In the genomic region with DNA sequence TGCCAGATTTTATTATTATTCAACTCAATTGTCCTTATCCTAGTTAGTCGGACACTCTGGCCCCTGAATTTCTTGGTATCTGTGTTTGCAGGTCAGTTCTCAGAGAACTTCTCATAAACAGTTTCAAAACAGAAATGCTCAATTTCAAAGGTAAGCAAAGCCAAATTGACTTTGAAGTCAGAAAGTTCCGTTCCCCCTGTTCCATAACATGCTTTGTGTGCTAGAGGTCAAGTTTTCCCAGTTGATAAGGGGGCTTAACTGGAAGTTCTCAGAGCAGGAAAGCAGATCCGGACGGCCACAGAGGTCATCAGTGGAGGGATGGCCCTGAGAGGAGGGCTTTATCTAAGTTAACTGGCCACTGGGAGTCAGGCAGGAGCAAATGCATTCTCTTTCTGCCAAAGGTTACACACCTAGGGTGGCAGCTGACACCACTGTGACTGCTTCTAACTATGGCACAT, we compare ENCODE assay signal across 21 cellular contexts.
DNase-seq lines count a peak whose midpoint lies in the region; ATAC-seq and TF ChIP-seq lines count a peak whose summit lies in the region.
"Had no signal": no experiment of that assay in that cellular context is flagged by ENCODE, and none has a peak within 500 bp of the region (broad histone marks: within the 10 kb centered on the region; RNA-seq: fewer than 3 reads in every experiment).

No MANE protein-coding gene starts in this region.

- H3K36me3 Mint-ChIP-seq in WTC11 (no peaks in the 10 kb centered on the region), mesothelial cell of epicardium (no peaks in the 10 kb centered on the region)
- H3K36me3 Mint-ChIP-seq: CD8-positive, alpha-beta T cell had no signal

- H3K4me2 ChIP-seq in mesenchymal stem cell (ENCODE audit: low read length, poor library complexity, severe bottlenecking), result no peak overlapping the region
- H3K4me2 ChIP-seq: BLaER1 treated with 17β-estradiol and CSF1 and Interleukin-3, amounts not matched to agents 10 nM and 100 nM; KMS-11 had no signal

- H4K91ac ChIP-seq in mesenchymal stem cell (ENCODE audit: low read length), result no peak overlapping the region

- no peaks in the 10 kb centered on the region for H3K9me3 ChIP-seq in mesenchymal stem cell (ENCODE audit: control insufficient read depth, low read length)

- H3K27ac ChIP-seq in mesenchymal stem cell (ENCODE audit: low read length, poor library complexity, severe bottlenecking), result no peak overlapping the region
- H3K27ac ChIP-seq: BLaER1 treated with 17β-estradiol and CSF1 and Interleukin-3, amounts not matched to agents 10 nM and 100 nM; GM23248; HL-60; KMS-11 had no signal

- H3K4ac ChIP-seq in mesenchymal stem cell (ENCODE audit: low read depth in 1 of 2, low read length in 2 of 2), result no peak overlapping the region

- no peak overlapping the region for H3K4me3 Mint-ChIP-seq in WTC11
- H3K4me3 Mint-ChIP-seq in mesothelial cell of epicardium, result no peak overlapping the region
- H3K4me3 Mint-ChIP-seq: B cell; CD8-positive, alpha-beta T cell; HFFc6 had no signal

- no peak overlapping the region for H3K4me3 ChIP-seq in mesenchymal stem cell (ENCODE audit: insufficient read depth in 1 of 2, low read depth in 1 of 2, low read length in 2 of 2)
- H3K4me3 ChIP-seq: BLaER1 treated with 17β-estradiol and CSF1 and Interleukin-3, amounts not matched to agents 10 nM and 100 nM; GM12878; GM23248 had no signal

- H3K4me1 Mint-ChIP-seq in WTC11 (peaks cover 22% of the 10 kb centered on the region), mesothelial cell of epicardium (peaks cover 2% of the 10 kb centered on the region)

- H3K36me3 ChIP-seq in mesenchymal stem cell (ENCODE audit: control insufficient read depth in 1 of 2, insufficient read depth in 2 of 2, low read depth in 1 of 2, low read length in 2 of 2), result no peaks in the 10 kb centered on the region
- H3K36me3 ChIP-seq: BLaER1 treated with 17β-estradiol and CSF1 and Interleukin-3, amounts not matched to agents 10 nM and 100 nM had no signal

- POLR2A ChIA-PET in WTC11 (lab: Charles Lee), result no interaction called here

- no peak for ATAC-seq in WTC11
- ATAC-seq in left lobe of liver, result peak; percentile 89
- no peak for ATAC-seq in HG03095 (IDR thresholded peaks at IDR 0.05; ENCODE audit: unreplicated experiment)
- ATAC-seq: CD8-positive, alpha-beta T cell; GM12878; HCT116 had no signal

- H3K23ac ChIP-seq in mesenchymal stem cell (ENCODE audit: low read length in 2 of 2), result no peak overlapping the region

- H2BK15ac ChIP-seq in mesenchymal stem cell (ENCODE audit: low read depth, poor library complexity, severe bottlenecking), result no peak overlapping the region

- peaks cover 0 to 46% of the 10 kb centered on the region in 2 experiments for H3K27me3 ChIP-seq in mesenchymal stem cell (ENCODE audit: control insufficient read depth in 1 of 2, insufficient read depth in 1 of 2, low read length in 2 of 2)
- H3K27me3 ChIP-seq: BLaER1 treated with 17β-estradiol and CSF1 and Interleukin-3, amounts not matched to agents 10 nM and 100 nM had no signal

- TF ChIP-seq CTCF in WTC11 (IDR thresholded peaks at IDR 0.05), result no peak
- no peak for TF ChIP-seq CTCF in mesothelial cell of epicardium (IDR thresholded peaks at IDR 0.05; ENCODE audit: unreplicated experiment)

- H3K27me3 Mint-ChIP-seq in WTC11 (ENCODE audit: low read depth) (no peaks in the 10 kb centered on the region), mesothelial cell of epicardium (ENCODE audit: low read depth) (no peaks in the 10 kb centered on the region)
- H3K27me3 Mint-ChIP-seq: B cell had no signal

- H3K9me3 Mint-ChIP-seq in WTC11 (no peaks in the 10 kb centered on the region), mesothelial cell of epicardium (no peaks in the 10 kb centered on the region)
- H3K9me3 Mint-ChIP-seq: CD8-positive, alpha-beta T cell; HFFc6 had no signal

- H3K14ac ChIP-seq in mesenchymal stem cell (ENCODE audit: low read length in 2 of 2), result no peak overlapping the region

- H3K27ac Mint-ChIP-seq in WTC11 (no peak overlapping the region), mesothelial cell of epicardium (no peak overlapping the region)
- H3K27ac Mint-ChIP-seq: B cell; CD8-positive, alpha-beta T cell; HFFc6 had no signal

- CTCF ChIA-PET in WTC11 (lab: Charles Lee), result no interaction called here

- 86% methylated on average over 4 of the region's 4 CpGs for WGBS in mesenchymal stem cell

- no peak overlapping the region for H3K9ac ChIP-seq in mesenchymal stem cell (ENCODE audit: low read length)
- H3K9ac ChIP-seq: BLaER1 treated with 17β-estradiol and CSF1 and Interleukin-3, amounts not matched to agents 10 nM and 100 nM; GM23248; KMS-11 had no signal

- peak overlapping the region; percentile 27 for H2AK5ac ChIP-seq in mesenchymal stem cell (ENCODE audit: low read length, severe bottlenecking)

- H4K8ac ChIP-seq in mesenchymal stem cell (ENCODE audit: low read length), result no peak overlapping the region

- no peak overlapping the region for H3K18ac ChIP-seq in mesenchymal stem cell (ENCODE audit: low read depth in 1 of 2, low read length in 2 of 2)

- H3K79me1 ChIP-seq in mesenchymal stem cell (replicated peaks; ENCODE audit: low read length, poor library complexity, severe bottlenecking), result no peaks in the 10 kb centered on the region

- no peak overlapping the region for H2BK5ac ChIP-seq in mesenchymal stem cell (ENCODE audit: low read depth, low read length, poor library complexity, severe bottlenecking)

- H2BK120ac ChIP-seq in mesenchymal stem cell (ENCODE audit: low read depth, low read length), result no peak overlapping the region

- DNase-seq in HuH-7 (ENCODE audit: low spot score) (peak; percentile 29), WTC11 (ENCODE audit: low spot score) (no peak), left lobe of liver (ENCODE audit: low spot score) (peak; percentile 56), mesenchymal stem cell (no peak), HUDEP-2 (lab: John Stamatoyannopoulos, UW; ENCODE audit: unreplicated experiment in 76 of 76) (no peak), SIG-M5 (lab: John Stamatoyannopoulos, UW) (no peak), mesothelial cell of epicardium (ENCODE audit: low spot score in 2 of 2, unreplicated experiment in 2 of 2) (no peak)
- DNase-seq: Calu3; CD8-positive, alpha-beta T cell; DMS79 treated with DMSO at 0.1 percent for 48 hours; GF-D8; GM23248; H7; HFFc6 had no signal

- H2AFZ ChIP-seq in mesenchymal stem cell (ENCODE audit: low read depth, low read length), result no peak overlapping the region
- H2AFZ ChIP-seq: GM23248 had no signal

- H2BK12ac ChIP-seq in mesenchymal stem cell (ENCODE audit: low read length in 2 of 2), result no peak overlapping the region

- peaks cover 2% of the 10 kb centered on the region for H3K4me1 ChIP-seq in mesenchymal stem cell (ENCODE audit: control insufficient read depth, insufficient read depth, low read depth, low read length)
- H3K4me1 ChIP-seq: BLaER1 treated with 17β-estradiol and CSF1 and Interleukin-3, amounts not matched to agents 10 nM and 100 nM had no signal

TF ChIP-seq in WTC11, 78 proteins besides CTCF, POLR2A, EP300 and RAD21:
- TF ChIP-seq AR (CRISPR knock-in tag; IDR thresholded peaks at IDR 0.05) (no peak), GABPB1 (CRISPR knock-in tag; IDR thresholded peaks at IDR 0.05) (peak; percentile 60), RELA (CRISPR knock-in tag; IDR thresholded peaks at IDR 0.05; ENCODE audit: borderline replicate concordance) (no peak), FOXP1 (CRISPR knock-in tag; IDR thresholded peaks at IDR 0.05; ENCODE audit: borderline replicate concordance) (no peak)
- TF ChIP-seq, protein P1, sequence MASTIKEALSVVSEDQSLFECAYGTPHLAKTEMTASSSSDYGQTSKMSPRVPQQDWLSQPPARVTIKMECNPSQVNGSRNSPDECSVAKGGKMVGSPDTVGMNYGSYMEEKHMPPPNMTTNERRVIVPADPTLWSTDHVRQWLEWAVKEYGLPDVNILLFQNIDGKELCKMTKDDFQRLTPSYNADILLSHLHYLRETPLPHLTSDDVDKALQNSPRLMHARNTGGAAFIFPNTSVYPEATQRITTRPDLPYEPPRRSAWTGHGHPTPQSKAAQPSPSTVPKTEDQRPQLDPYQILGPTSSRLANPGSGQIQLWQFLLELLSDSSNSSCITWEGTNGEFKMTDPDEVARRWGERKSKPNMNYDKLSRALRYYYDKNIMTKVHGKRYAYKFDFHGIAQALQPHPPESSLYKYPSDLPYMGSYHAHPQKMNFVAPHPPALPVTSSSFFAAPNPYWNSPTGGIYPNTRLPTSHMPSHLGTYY (CRISPR knock-in tag; IDR thresholded peaks at IDR 0.05), result no peak
- TF ChIP-seq, protein P2, sequence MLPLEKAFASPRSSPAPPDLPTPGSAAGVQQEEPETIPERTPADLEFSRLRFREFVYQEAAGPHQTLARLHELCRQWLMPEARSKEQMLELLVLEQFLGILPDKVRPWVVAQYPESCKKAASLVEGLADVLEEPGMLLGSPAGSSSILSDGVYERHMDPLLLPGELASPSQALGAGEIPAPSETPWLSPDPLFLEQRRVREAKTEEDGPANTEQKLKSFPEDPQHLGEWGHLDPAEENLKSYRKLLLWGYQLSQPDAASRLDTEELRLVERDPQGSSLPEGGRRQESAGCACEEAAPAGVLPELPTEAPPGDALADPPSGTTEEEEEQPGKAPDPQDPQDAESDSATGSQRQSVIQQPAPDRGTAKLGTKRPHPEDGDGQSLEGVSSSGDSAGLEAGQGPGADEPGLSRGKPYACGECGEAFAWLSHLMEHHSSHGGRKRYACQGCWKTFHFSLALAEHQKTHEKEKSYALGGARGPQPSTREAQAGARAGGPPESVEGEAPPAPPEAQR (CRISPR knock-in tag; IDR thresholded peaks at IDR 0.05), result no peak

Comparison
In these comparisons a context has a peak if more than half of its experiments do, and no peak if none do; other contexts are left out.
1. DNase-seq: peak in HuH-7 (single experiment) and left lobe of liver (single experiment); none in WTC11 (single experiment), mesenchymal stem cell (single experiment), HUDEP-2 (0 of 76), SIG-M5 (single experiment) and mesothelial cell of epicardium (0 of 2).